ENCODE assay signal across 8 cellular contexts in the genomic region with DNA sequence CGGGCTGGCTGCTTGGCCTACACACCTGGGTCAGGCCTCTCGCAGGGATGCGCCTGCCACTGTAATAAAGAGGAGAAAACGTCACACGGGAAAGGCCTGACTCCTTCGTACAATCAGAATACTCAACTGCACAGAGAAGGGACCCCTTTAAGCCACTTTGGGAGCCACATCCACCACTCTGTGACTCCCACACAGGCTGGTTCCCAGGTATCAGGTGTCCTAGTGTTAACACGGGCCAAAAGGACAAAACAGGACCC. TPM values are rescaled to one million over a fixed set of nuclear protein-coding genes. Genes with fewer than 3 reads are reported as not detected.
DNase-seq lines count a peak whose midpoint lies in the region; ATAC-seq and TF ChIP-seq lines count a peak whose summit lies in the region.

No MANE protein-coding gene starts in this region.

- no peaks in the 10 kb centered on the region for H3K36me3 ChIP-seq in SK-N-SH (replicated peaks in 1 of 2; ENCODE audit: control insufficient read depth in 1 of 2, insufficient read depth in 2 of 2, low read length in 1 of 2)

- H3K4me3 ChIP-seq in SK-N-SH (ENCODE audit: low read depth in 2 of 2, low read length in 1 of 2) (peak overlapping the region; percentile 66 to 76), fibroblast of mammary gland (ENCODE audit: control insufficient read depth, low read depth, low read length) (peak overlapping the region; percentile 62)

- H3K9me3 Mint-ChIP-seq in stimulated activated naive B cell treated with anti-CD40 and anti-IgM and Interleukin-4, amounts not matched to agents 10 μg/mL and 1 μg/mL and 100 μg/mL, for 72 hours, result no peaks in the 10 kb centered on the region

- no peaks in the 10 kb centered on the region for H3K27me3 Mint-ChIP-seq in T-helper 17 cell
- no peaks in the 10 kb centered on the region for H3K27me3 Mint-ChIP-seq in stimulated activated naive B cell treated with anti-CD40 and anti-IgM and Interleukin-4, amounts not matched to agents 10 μg/mL and 1 μg/mL and 100 μg/mL, for 72 hours

- no peak for TF ChIP-seq EP300 in SK-N-SH (IDR thresholded peaks at IDR 0.05; ENCODE audit: borderline replicate concordance in 1 of 2, low read depth in 1 of 2, low read length in 1 of 2)

- H3K9ac ChIP-seq in SK-N-SH, result peak overlapping the region; percentile 60

- no peaks in the 10 kb centered on the region for H4K20me1 ChIP-seq in SK-N-SH (ENCODE audit: insufficient read depth)

- H3F3A ChIP-seq in SK-N-SH (replicated peaks; ENCODE audit: insufficient read depth), result peaks cover 12% of the 10 kb centered on the region

- no peaks in the 10 kb centered on the region for H3K79me2 ChIP-seq in SK-N-SH (ENCODE audit: insufficient read depth)

- H3K4me1 ChIP-seq in SK-N-SH (ENCODE audit: control insufficient read depth in 1 of 2, insufficient read depth in 2 of 2, low read depth in 1 of 2, low read length in 1 of 2), result peaks cover 0 to 12% of the 10 kb centered on the region in 2 experiments; a peak in 2 of 4 replicates

- no peaks in the 10 kb centered on the region for H3K36me3 Mint-ChIP-seq in T-helper 17 cell (ENCODE audit: low read depth)
- peaks cover 8 to 10% of the 10 kb centered on the region in 2 donors for H3K36me3 Mint-ChIP-seq in stimulated activated naive B cell treated with anti-CD40 and anti-IgM and Interleukin-4, amounts not matched to agents 10 μg/mL and 1 μg/mL and 100 μg/mL, for 72 hours

- peak overlapping the region in 1 of 2 experiments; percentile 86; a peak in 2 of 4 replicates for H3K27ac ChIP-seq in SK-N-SH (ENCODE audit: low read depth in 2 of 2, low read length in 1 of 2)

- WGBS in SK-N-SH (ENCODE audit: low lambda C conversion rate), result 55% methylated on average over 7 of the region's 7 CpGs

- DNase-seq in SK-N-SH (peak; percentile 6), T-helper 17 cell (no peak), fibroblast of mammary gland (ENCODE audit: low read depth) (no peak), NCI-H2081 (lab: John Stamatoyannopoulos, UW) (no peak), islet precursor cell (no peak)
- no peak for DNase-seq in stimulated activated naive B cell treated with anti-CD40 and anti-IgM and Interleukin-4, amounts not matched to agents 10 μg/mL and 1 μg/mL and 100 μg/mL, for 72 hours

- ATAC-seq in SK-N-SH treated with all-trans-retinoic acid at 6 μM for 48 hours, result no peak
- ATAC-seq in T-helper 17 cell, result no peak
- no peak for ATAC-seq in stimulated activated naive B cell treated with anti-CD40 and anti-IgM and Interleukin-4, amounts not matched to agents 10 μg/mL and 1 μg/mL and 100 μg/mL, for 72 hours (replicated peaks)
- no peak for ATAC-seq in HG02763 (IDR thresholded peaks at IDR 0.05; ENCODE audit: unreplicated experiment)

- CTCF ChIA-PET in SK-N-SH (lab: Yijun Ruan, JAX), result interaction anchor here (1.4 to 2.1 kb wide), 2 partner anchors 9 to 125 kb away, joined by 3 to 9 read pairs; no protein-coding TSS in a partner anchor

- H3K4me1 Mint-ChIP-seq in T-helper 17 cell, result peaks cover 13% of the 10 kb centered on the region
- H3K4me1 Mint-ChIP-seq in stimulated activated naive B cell treated with anti-CD40 and anti-IgM and Interleukin-4, amounts not matched to agents 10 μg/mL and 1 μg/mL and 100 μg/mL, for 72 hours, result peaks cover 15 to 42% of the 10 kb centered on the region in 2 donors

- H3K9me2 ChIP-seq in SK-N-SH, result no peaks in the 10 kb centered on the region

- H3K4me2 ChIP-seq in SK-N-SH, result peak overlapping the region; percentile 83

- no peaks in the 10 kb centered on the region for H3K27me3 ChIP-seq in SK-N-SH (ENCODE audit: insufficient read depth)

- TF ChIP-seq RAD21 in SK-N-SH (IDR thresholded peaks at IDR 0.05; ENCODE audit: low read length), result no peak

- H3K4me3 Mint-ChIP-seq in T-helper 17 cell, result peak overlapping the region; percentile 96
- H3K4me3 Mint-ChIP-seq in stimulated activated naive B cell treated with anti-CD40 and anti-IgM and Interleukin-4, amounts not matched to agents 10 μg/mL and 1 μg/mL and 100 μg/mL, for 72 hours, result peak overlapping the region; percentile 91 to 96

- peak overlapping the region; percentile 99; the same call in 1 of the 2 replicates for H2AFZ ChIP-seq in SK-N-SH (ENCODE audit: low read depth)

- H3K27ac Mint-ChIP-seq in T-helper 17 cell, result peak overlapping the region; percentile 99
- H3K27ac Mint-ChIP-seq in stimulated activated naive B cell treated with anti-CD40 and anti-IgM and Interleukin-4, amounts not matched to agents 10 μg/mL and 1 μg/mL and 100 μg/mL, for 72 hours, result peak overlapping the region; percentile 97

- TF ChIP-seq CTCF in SK-N-SH (IDR thresholded peaks at IDR 0.05), result no peak
- no peak for TF ChIP-seq CTCF in fibroblast of mammary gland (conservative IDR thresholded peaks at IDR 0.05; ENCODE audit: control insufficient read depth, insufficient read depth, low read depth, low read length)

- H3K9me3 ChIP-seq in SK-N-SH (no peaks in the 10 kb centered on the region), T-helper 17 cell (ENCODE audit: control insufficient read depth, low read length, poor library complexity, severe bottlenecking) (no peaks in the 10 kb centered on the region)

- POLR2A ChIA-PET in SK-N-SH (lab: Yijun Ruan, JAX), result interaction anchor here (1.2 to 2.1 kb wide), 4 partner anchors 9 to 358 kb away, joined by 5 to 11 read pairs (median 8); a partner anchor contains a TSS

TF ChIP-seq in SK-N-SH, 30 proteins besides CTCF, POLR2A, EP300 and RAD21:
- TF ChIP-seq GATA2 (CRISPR knock-in tag; IDR thresholded peaks at IDR 0.05) (no peak), FOXM1 (IDR thresholded peaks at IDR 0.05; ENCODE audit: low read depth) (no peak), TCF12 (IDR thresholded peaks at IDR 0.05) (no peak), JUND (IDR thresholded peaks at IDR 0.05) (no peak), TEAD4 (IDR thresholded peaks at IDR 0.05; ENCODE audit: borderline replicate concordance, insufficient read depth) (no peak), FOSL2 (IDR thresholded peaks at IDR 0.05; ENCODE audit: borderline replicate concordance, low read depth) (no peak), SIN3A (IDR thresholded peaks at IDR 0.05; ENCODE audit: borderline replicate concordance, low read depth, low read length) (no peak), GABPA (IDR thresholded peaks at IDR 0.05; ENCODE audit: low read depth) (no peak), NRF1 (IDR thresholded peaks at IDR 0.05; ENCODE audit: low read depth, low read length) (no peak), RFX5 (IDR thresholded peaks at IDR 0.05; ENCODE audit: low read length) (no peak), FOXJ3 (CRISPR knock-in tag; IDR thresholded peaks at IDR 0.05) (no peak), YY1 (IDR thresholded peaks at IDR 0.05; ENCODE audit: low read depth) (no peak)
- TF ChIP-seq, protein P1, sequence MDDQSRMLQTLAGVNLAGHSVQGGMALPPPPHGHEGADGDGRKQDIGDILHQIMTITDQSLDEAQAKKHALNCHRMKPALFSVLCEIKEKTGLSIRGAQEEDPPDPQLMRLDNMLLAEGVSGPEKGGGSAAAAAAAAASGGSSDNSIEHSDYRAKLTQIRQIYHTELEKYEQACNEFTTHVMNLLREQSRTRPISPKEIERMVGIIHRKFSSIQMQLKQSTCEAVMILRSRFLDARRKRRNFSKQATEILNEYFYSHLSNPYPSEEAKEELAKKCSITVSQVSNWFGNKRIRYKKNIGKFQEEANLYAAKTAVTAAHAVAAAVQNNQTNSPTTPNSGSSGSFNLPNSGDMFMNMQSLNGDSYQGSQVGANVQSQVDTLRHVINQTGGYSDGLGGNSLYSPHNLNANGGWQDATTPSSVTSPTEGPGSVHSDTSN (IDR thresholded peaks at IDR 0.05), result no peak

TF ChIP-seq in SK-N-SH treated with all-trans-retinoic acid at 6 μM for 48 hours, 23 proteins besides CTCF, POLR2A, EP300 and RAD21:
- TF ChIP-seq RARB (CRISPR knock-in tag; IDR thresholded peaks at IDR 0.05) (no peak), PPARA (CRISPR knock-in tag; IDR thresholded peaks at IDR 0.05; ENCODE audit: borderline replicate concordance) (no peak)

RNA-seq across cellular contexts. Expression of a gene that starts 5.8 kb away (rescaled TPM):
- 4.0 and 7.3 TPM in 2 replicates for polyA plus RNA-seq in SK-N-SH (2012; rRNA removed)
- 3.1 and 3.6 TPM in 2 replicates for polyA plus RNA-seq in SK-N-SH (2012; cell fraction: cytosol; rRNA removed)
- polyA plus RNA-seq in SK-N-SH (2012; cell fraction: nucleus; rRNA removed), result 17.1 and 29.0 TPM in 2 replicates
- 10 to 100 TPM; 19.6 to 28.3 TPM for total RNA-seq in T-helper 17 cell
